Comparison of ENCODE assay signal across 16 cellular contexts in the genomic region with DNA sequence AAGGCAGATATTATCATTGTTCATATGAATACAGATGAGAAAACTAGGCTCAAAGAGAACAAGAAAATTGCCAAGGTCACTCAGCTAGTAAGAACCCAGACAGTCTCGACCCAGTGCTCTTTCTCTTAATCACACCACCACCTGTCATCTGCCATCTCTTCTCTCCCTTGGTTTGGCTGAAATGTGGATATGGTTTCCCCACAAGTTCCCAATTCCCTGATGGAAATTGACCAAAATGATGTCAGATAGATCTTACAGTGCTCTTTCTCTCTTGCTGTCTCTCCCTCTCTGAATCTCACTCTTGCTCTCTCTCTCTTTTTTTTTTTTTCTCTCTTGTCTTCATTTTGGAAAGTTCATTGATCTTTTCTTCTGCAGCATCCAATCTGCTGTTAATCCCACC. TPM values are rescaled to one million over a fixed set of nuclear protein-coding genes. Genes with fewer than 3 reads are reported as not detected.
DNase-seq lines count a peak whose midpoint lies in the region; ATAC-seq and TF ChIP-seq lines count a peak whose summit lies in the region.
"Had no signal": no experiment of that assay in that cellular context is flagged by ENCODE, and none has a peak within 500 bp of the region (broad histone marks: within the 10 kb centered on the region; RNA-seq: fewer than 3 reads in every experiment).

No MANE protein-coding gene starts in this region.

- POLR2A ChIA-PET in WTC11 (lab: Charles Lee), result no interaction called here

- no peak overlapping the region for H3K4ac ChIP-seq in mesenchymal stem cell (ENCODE audit: low read depth in 1 of 2, low read length in 2 of 2)

- no peaks in the 10 kb centered on the region for H3K4me1 Mint-ChIP-seq in WTC11
- H3K4me1 Mint-ChIP-seq: H9 had no signal

- no peak overlapping the region for H3K18ac ChIP-seq in mesenchymal stem cell (ENCODE audit: low read depth in 1 of 2, low read length in 2 of 2)

- no peaks in the 10 kb centered on the region for H3K4me1 ChIP-seq in mesenchymal stem cell (ENCODE audit: control insufficient read depth, insufficient read depth, low read depth, low read length)
- H3K4me1 ChIP-seq: BE2C had no signal

- 100% methylated on average over 1 of the region's 1 CpG for WGBS in mesenchymal stem cell

- peak overlapping the region; percentile 74 for H3K27ac ChIP-seq in cingulate gyrus (ENCODE audit: low read depth, low read length)
- H3K27ac ChIP-seq in mesenchymal stem cell (ENCODE audit: low read length, poor library complexity, severe bottlenecking), result no peak overlapping the region
- H3K27ac ChIP-seq in temporal lobe (ENCODE audit: low read depth, low read length), result peak overlapping the region; percentile 80
- H3K27ac ChIP-seq: C4-2B had no signal

- CTCF ChIA-PET in WTC11 (lab: Charles Lee), result no interaction called here

- no peak overlapping the region for H2BK120ac ChIP-seq in mesenchymal stem cell (ENCODE audit: low read depth, low read length)

- H2AK5ac ChIP-seq in mesenchymal stem cell (ENCODE audit: low read length, severe bottlenecking), result no peak overlapping the region

- no peaks in the 10 kb centered on the region for H3K36me3 Mint-ChIP-seq in WTC11
- H3K36me3 Mint-ChIP-seq: CD8-positive, alpha-beta T cell had no signal

- H3K79me1 ChIP-seq in mesenchymal stem cell (replicated peaks; ENCODE audit: low read length, poor library complexity, severe bottlenecking), result no peaks in the 10 kb centered on the region

- ATAC-seq in HG03097 (IDR thresholded peaks at IDR 0.05; ENCODE audit: low FRiP score, unreplicated experiment) (no peak), WTC11 (no peak)
- ATAC-seq: CD8-positive, alpha-beta T cell had no signal

- no peak overlapping the region for H3K27ac Mint-ChIP-seq in WTC11
- H3K27ac Mint-ChIP-seq: CD8-positive, alpha-beta T cell had no signal

- no peak overlapping the region for H3K14ac ChIP-seq in mesenchymal stem cell (ENCODE audit: low read length in 2 of 2)

- H2AFZ ChIP-seq in mesenchymal stem cell (ENCODE audit: low read depth, low read length), result no peak overlapping the region

- H2BK5ac ChIP-seq in mesenchymal stem cell (ENCODE audit: low read depth, low read length, poor library complexity, severe bottlenecking), result no peak overlapping the region

- H3K9ac ChIP-seq in mesenchymal stem cell (ENCODE audit: low read length), result peak overlapping the region; percentile 86

- peaks cover 4% of the 10 kb centered on the region; the same call in 1 of the 2 replicates for H3K27me3 Mint-ChIP-seq in WTC11 (ENCODE audit: low read depth)

- H2BK15ac ChIP-seq in mesenchymal stem cell (ENCODE audit: low read depth, poor library complexity, severe bottlenecking), result no peak overlapping the region

- no peak for TF ChIP-seq CTCF in WTC11 (IDR thresholded peaks at IDR 0.05)

- no peak overlapping the region for H4K8ac ChIP-seq in mesenchymal stem cell (ENCODE audit: low read length)

- H3K27me3 ChIP-seq in mesenchymal stem cell (ENCODE audit: control insufficient read depth in 1 of 2, insufficient read depth in 1 of 2, low read length in 2 of 2), result peaks cover 0 to 5% of the 10 kb centered on the region in 2 experiments
- H3K27me3 ChIP-seq: BE2C had no signal

- no peaks in the 10 kb centered on the region for H3K36me3 ChIP-seq in mesenchymal stem cell (ENCODE audit: control insufficient read depth in 1 of 2, insufficient read depth in 2 of 2, low read depth in 1 of 2, low read length in 2 of 2)
- H3K36me3 ChIP-seq: BE2C had no signal

- no peak overlapping the region for H3K4me3 Mint-ChIP-seq in WTC11
- H3K4me3 Mint-ChIP-seq: CD8-positive, alpha-beta T cell; H9 had no signal

- peak overlapping the region; percentile 11 to 85 for H2BK12ac ChIP-seq in mesenchymal stem cell (ENCODE audit: low read length in 2 of 2)

- H3K9me3 Mint-ChIP-seq in WTC11, result no peaks in the 10 kb centered on the region
- H3K9me3 Mint-ChIP-seq: CD8-positive, alpha-beta T cell; H9 had no signal

- no peak overlapping the region for H3K4me2 ChIP-seq in mesenchymal stem cell (ENCODE audit: low read length, poor library complexity, severe bottlenecking)

- H3K23ac ChIP-seq in mesenchymal stem cell (ENCODE audit: low read length in 2 of 2), result no peak overlapping the region

- no peaks in the 10 kb centered on the region for H3K9me3 ChIP-seq in mesenchymal stem cell (ENCODE audit: control insufficient read depth, low read length)
- H3K9me3 ChIP-seq: BE2C had no signal

- no peak overlapping the region for H3K4me3 ChIP-seq in mesenchymal stem cell (ENCODE audit: insufficient read depth in 1 of 2, low read depth in 1 of 2, low read length in 2 of 2)

- no peak overlapping the region for H4K91ac ChIP-seq in mesenchymal stem cell (ENCODE audit: low read length)

- DNase-seq in LHCN-M2 (ENCODE audit: low read depth) (peak; percentile 81), mesenchymal stem cell (no peak), NCI-H1092 (lab: John Stamatoyannopoulos, UW) (no peak), WTC11 (ENCODE audit: low spot score) (no peak)
- DNase-seq: BE2C; CD8-positive, alpha-beta T cell; COR-L47; DMS153; DMS79 treated with DMSO at 0.1 percent for 48 hours; GDM1; GOT3; H9 had no signal

TF ChIP-seq in WTC11, 78 proteins besides CTCF, POLR2A, EP300 and RAD21:
- no peak for TF ChIP-seq TCF7 (CRISPR knock-in tag; IDR thresholded peaks at IDR 0.05; ENCODE audit: low read depth)
- TF ChIP-seq, protein P1, sequence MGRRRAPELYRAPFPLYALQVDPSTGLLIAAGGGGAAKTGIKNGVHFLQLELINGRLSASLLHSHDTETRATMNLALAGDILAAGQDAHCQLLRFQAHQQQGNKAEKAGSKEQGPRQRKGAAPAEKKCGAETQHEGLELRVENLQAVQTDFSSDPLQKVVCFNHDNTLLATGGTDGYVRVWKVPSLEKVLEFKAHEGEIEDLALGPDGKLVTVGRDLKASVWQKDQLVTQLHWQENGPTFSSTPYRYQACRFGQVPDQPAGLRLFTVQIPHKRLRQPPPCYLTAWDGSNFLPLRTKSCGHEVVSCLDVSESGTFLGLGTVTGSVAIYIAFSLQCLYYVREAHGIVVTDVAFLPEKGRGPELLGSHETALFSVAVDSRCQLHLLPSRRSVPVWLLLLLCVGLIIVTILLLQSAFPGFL (CRISPR knock-in tag; IDR thresholded peaks at IDR 0.05; ENCODE audit: borderline replicate concordance), result no peak
- TF ChIP-seq, protein P2, sequence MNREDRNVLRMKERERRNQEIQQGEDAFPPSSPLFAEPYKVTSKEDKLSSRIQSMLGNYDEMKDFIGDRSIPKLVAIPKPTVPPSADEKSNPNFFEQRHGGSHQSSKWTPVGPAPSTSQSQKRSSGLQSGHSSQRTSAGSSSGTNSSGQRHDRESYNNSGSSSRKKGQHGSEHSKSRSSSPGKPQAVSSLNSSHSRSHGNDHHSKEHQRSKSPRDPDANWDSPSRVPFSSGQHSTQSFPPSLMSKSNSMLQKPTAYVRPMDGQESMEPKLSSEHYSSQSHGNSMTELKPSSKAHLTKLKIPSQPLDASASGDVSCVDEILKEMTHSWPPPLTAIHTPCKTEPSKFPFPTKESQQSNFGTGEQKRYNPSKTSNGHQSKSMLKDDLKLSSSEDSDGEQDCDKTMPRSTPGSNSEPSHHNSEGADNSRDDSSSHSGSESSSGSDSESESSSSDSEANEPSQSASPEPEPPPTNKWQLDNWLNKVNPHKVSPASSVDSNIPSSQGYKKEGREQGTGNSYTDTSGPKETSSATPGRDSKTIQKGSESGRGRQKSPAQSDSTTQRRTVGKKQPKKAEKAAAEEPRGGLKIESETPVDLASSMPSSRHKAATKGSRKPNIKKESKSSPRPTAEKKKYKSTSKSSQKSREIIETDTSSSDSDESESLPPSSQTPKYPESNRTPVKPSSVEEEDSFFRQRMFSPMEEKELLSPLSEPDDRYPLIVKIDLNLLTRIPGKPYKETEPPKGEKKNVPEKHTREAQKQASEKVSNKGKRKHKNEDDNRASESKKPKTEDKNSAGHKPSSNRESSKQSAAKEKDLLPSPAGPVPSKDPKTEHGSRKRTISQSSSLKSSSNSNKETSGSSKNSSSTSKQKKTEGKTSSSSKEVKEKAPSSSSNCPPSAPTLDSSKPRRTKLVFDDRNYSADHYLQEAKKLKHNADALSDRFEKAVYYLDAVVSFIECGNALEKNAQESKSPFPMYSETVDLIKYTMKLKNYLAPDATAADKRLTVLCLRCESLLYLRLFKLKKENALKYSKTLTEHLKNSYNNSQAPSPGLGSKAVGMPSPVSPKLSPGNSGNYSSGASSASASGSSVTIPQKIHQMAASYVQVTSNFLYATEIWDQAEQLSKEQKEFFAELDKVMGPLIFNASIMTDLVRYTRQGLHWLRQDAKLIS (CRISPR knock-in tag; IDR thresholded peaks at IDR 0.05; ENCODE audit: borderline replicate concordance), result no peak
- no peak for TF ChIP-seq FOXJ3 (CRISPR knock-in tag; IDR thresholded peaks at IDR 0.05; ENCODE audit: borderline replicate concordance)
- no peak for TF ChIP-seq GABPB1 (CRISPR knock-in tag; IDR thresholded peaks at IDR 0.05)
- TF ChIP-seq NR3C1 (CRISPR knock-in tag; conservative IDR thresholded peaks at IDR 0.05; ENCODE audit: low read depth), result no peak
- TF ChIP-seq ZNF263 (CRISPR knock-in tag; IDR thresholded peaks at IDR 0.05; ENCODE audit: low read depth), result no peak
- TF ChIP-seq, protein P3, sequence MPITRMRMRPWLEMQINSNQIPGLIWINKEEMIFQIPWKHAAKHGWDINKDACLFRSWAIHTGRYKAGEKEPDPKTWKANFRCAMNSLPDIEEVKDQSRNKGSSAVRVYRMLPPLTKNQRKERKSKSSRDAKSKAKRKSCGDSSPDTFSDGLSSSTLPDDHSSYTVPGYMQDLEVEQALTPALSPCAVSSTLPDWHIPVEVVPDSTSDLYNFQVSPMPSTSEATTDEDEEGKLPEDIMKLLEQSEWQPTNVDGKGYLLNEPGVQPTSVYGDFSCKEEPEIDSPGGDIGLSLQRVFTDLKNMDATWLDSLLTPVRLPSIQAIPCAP (CRISPR knock-in tag; IDR thresholded peaks at IDR 0.05), result no peak

RNA-seq across cellular contexts. Expression of a gene that starts 9.1 kb away (rescaled TPM):
- total RNA-seq in LHCN-M2 (2014; rRNA removed) (1.0 and 2.7 TPM in 2 replicates), temporal lobe (0.49 TPM), WTC11 (2021) (0.50 to 0.85 TPM (median 0.62 TPM) in 3 replicates)
- polyA plus RNA-seq in LHCN-M2 (2012), result 0.39 TPM
- polyA plus RNA-seq in mesenchymal stem cell (2013, experiment 1 of 2), result 1.2 TPM
- polyA plus RNA-seq in mesenchymal stem cell (2013, experiment 2 of 2), result 1.2 TPM
- total RNA-seq: CD8-positive, alpha-beta T cell; H9 had no signal
